8 cellular contexts compared by ENCODE assay signal in the genomic region with DNA sequence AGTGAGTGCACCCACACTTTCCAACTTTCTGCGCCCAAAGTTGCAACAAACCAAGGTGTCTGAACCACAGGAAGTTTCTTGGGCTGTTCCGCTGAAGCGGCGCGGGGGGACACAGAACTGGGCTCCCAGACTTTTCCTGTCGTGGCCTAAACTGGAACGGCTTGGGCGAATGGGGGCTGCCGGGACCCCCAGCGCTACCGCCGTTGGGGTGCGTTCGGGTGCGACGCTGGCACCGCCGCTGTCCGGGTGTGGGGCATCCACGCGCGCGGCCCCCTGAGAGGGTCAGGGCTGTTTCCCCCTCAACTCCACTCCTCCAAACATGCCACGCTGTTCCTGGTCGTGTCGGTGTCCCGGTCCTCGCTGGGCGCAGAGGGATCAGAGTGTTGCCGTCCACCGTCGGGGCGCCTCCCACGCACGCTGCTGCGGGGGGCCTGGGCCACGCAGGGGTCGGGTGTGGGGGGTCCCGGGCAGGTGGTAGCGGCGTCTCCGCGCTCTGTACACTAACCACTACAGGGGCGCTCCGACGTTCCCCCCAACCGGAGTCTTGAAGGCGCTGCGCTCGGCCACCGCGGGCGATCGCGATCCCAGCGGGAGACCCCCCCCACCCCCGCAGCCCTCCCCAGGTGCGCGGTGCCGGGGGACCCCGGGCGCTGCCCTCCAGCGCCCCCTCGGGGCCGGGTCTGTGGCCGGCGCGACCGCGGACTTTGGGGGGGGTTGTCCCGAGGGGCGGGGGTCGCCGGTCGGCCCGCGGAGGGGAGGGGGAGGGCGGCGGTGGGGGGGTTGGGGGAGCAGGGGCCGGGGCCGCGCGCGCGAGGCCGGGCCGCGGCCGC. TPM values are rescaled to one million over a fixed set of nuclear protein-coding genes. Genes with fewer than 3 reads are reported as not detected.
DNase-seq lines count a peak whose midpoint lies in the region; ATAC-seq and TF ChIP-seq lines count a peak whose summit lies in the region.

No MANE protein-coding gene starts in this region.

- peak; percentile 89 for DNase-seq in GM03348 (ENCODE audit: low spot score)
- DNase-seq in GM23338 (ENCODE audit: low spot score), result peak; percentile 65
- DNase-seq in M059J (ENCODE audit: low read depth), result peak; percentile 34
- peak; percentile 51 to 54 for DNase-seq in activated CD4-positive, alpha-beta T cell treated with anti-CD3 and anti-CD28 coated beads, Interleukin-2, amount 50 U/mL, for 4 hours
- peak; percentile 44 to 56 (median 54) for DNase-seq in effector memory CD8-positive, alpha-beta T cell
- peak; percentile 70 to 83 (median 77) for DNase-seq in mucosa of descending colon
- peak; percentile 19 to 45 for DNase-seq in stimulated activated CD8-positive, alpha-beta memory T cell treated with anti-CD3 and anti-CD28 coated beads, Interleukin-7, amount 100 ng/mL, for 1 hour (ENCODE audit: low read depth in 2 of 2)
- no peak for DNase-seq in kidney glomerular epithelial cell (lab: John Stamatoyannopoulos, UW)

- H3K9me3 ChIP-seq in mucosa of descending colon, result no peaks in the 10 kb centered on the region

- intact Hi-C loops in mucosa of descending colon (cut with DNase I, micrococcal nuclease), result loop anchor here (10.0 kb wide), 3 partner anchors 120 to 310 kb away; no protein-coding TSS in a partner anchor

- H3K36me3 ChIP-seq in GM23338 (ENCODE audit: insufficient read depth), result no peaks in the 10 kb centered on the region
- no peaks in the 10 kb centered on the region for H3K36me3 ChIP-seq in mucosa of descending colon (ENCODE audit: low read depth)

- peaks cover 20% of the 10 kb centered on the region for H4K20me1 ChIP-seq in GM23338 (replicated peaks; ENCODE audit: insufficient read depth)

- no peaks in the 10 kb centered on the region; the same call in 2 of the 3 replicates for H3K9me3 Mint-ChIP-seq in GM23338
- no peaks in the 10 kb centered on the region for H3K9me3 Mint-ChIP-seq in effector memory CD8-positive, alpha-beta T cell

- peak overlapping the region; percentile 73 for H3K4me3 Mint-ChIP-seq in GM23338
- H3K4me3 Mint-ChIP-seq in effector memory CD8-positive, alpha-beta T cell, result peak overlapping the region; percentile 90 to 93

- peaks cover 7% of the 10 kb centered on the region; the same call in 1 of the 2 replicates for H3F3A ChIP-seq in GM23338 (replicated peaks; ENCODE audit: low read depth)

- no peak overlapping the region for H3K27ac Mint-ChIP-seq in GM23338
- peak overlapping the region; percentile 38 to 55 for H3K27ac Mint-ChIP-seq in effector memory CD8-positive, alpha-beta T cell

- ATAC-seq in GM23338 (peak; percentile 14), mucosa of descending colon (peak; percentile 73)
- peak; percentile 56 for ATAC-seq in effector memory CD8-positive, alpha-beta T cell (replicated peaks)

- peaks cover 28% of the 10 kb centered on the region for H3K79me2 ChIP-seq in GM23338 (replicated peaks; ENCODE audit: insufficient read depth)

- H3K36me3 Mint-ChIP-seq in GM23338 (ENCODE audit: low read depth), result no peaks in the 10 kb centered on the region; the same call in 2 of the 3 replicates
- peaks cover 5% of the 10 kb centered on the region for H3K36me3 Mint-ChIP-seq in effector memory CD8-positive, alpha-beta T cell (ENCODE audit: insufficient read depth)

- H3K27ac ChIP-seq in GM23338 (ENCODE audit: low read depth), result no peak overlapping the region

- H3K27me3 Mint-ChIP-seq in GM23338 (ENCODE audit: insufficient read depth, low read depth, poor library complexity), result peaks cover 10% of the 10 kb centered on the region
- no peaks in the 10 kb centered on the region for H3K27me3 Mint-ChIP-seq in effector memory CD8-positive, alpha-beta T cell

- no peaks in the 10 kb centered on the region for H3K9me2 ChIP-seq in GM23338 (ENCODE audit: insufficient read depth)

- H3K27me3 ChIP-seq in GM23338 (ENCODE audit: insufficient read depth), result peaks cover 18% of the 10 kb centered on the region

- H3K4me1 ChIP-seq in GM23338 (ENCODE audit: insufficient read depth), result peaks cover 33% of the 10 kb centered on the region
- H3K4me1 ChIP-seq in mucosa of descending colon (ENCODE audit: low read depth), result peaks cover 5% of the 10 kb centered on the region

- peak overlapping the region; percentile 23 for H2AFZ ChIP-seq in GM23338

- H3K4me2 ChIP-seq in GM23338, result peak overlapping the region; percentile 81

- peak in 1 of 2 experiments; percentile 62; a peak in 2 of 4 replicates for TF ChIP-seq CTCF in GM23338 (conservative IDR thresholded peaks at IDR 0.05; ENCODE audit: low read depth in 2 of 2)
- TF ChIP-seq CTCF in mucosa of descending colon (IDR thresholded peaks at IDR 0.05), result peak; percentile 39

- H3K4me3 ChIP-seq in GM23338 (peak overlapping the region; percentile 65), mucosa of descending colon (peak overlapping the region; percentile 54)

- peaks cover 34% of the 10 kb centered on the region for H3K4me1 Mint-ChIP-seq in GM23338
- H3K4me1 Mint-ChIP-seq in effector memory CD8-positive, alpha-beta T cell (ENCODE audit: low read depth in 2 of 2), result peaks cover 10 to 25% of the 10 kb centered on the region in 2 donors

TF ChIP-seq in GM23338, 12 proteins besides CTCF, POLR2A, EP300 and RAD21:
- no peak for TF ChIP-seq CREB1 (CRISPR knock-in tag; IDR thresholded peaks at IDR 0.05; ENCODE audit: low read depth)
- TF ChIP-seq, protein P1, sequence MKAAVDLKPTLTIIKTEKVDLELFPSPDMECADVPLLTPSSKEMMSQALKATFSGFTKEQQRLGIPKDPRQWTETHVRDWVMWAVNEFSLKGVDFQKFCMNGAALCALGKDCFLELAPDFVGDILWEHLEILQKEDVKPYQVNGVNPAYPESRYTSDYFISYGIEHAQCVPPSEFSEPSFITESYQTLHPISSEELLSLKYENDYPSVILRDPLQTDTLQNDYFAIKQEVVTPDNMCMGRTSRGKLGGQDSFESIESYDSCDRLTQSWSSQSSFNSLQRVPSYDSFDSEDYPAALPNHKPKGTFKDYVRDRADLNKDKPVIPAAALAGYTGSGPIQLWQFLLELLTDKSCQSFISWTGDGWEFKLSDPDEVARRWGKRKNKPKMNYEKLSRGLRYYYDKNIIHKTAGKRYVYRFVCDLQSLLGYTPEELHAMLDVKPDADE (IDR thresholded peaks at IDR 0.05), result 0 out of 2 replicates have a peak, but pooled peaks have one; percentile 18
- no peak for TF ChIP-seq JUNB (IDR thresholded peaks at IDR 0.05; ENCODE audit: unreplicated experiment)
- no peak for TF ChIP-seq ZNF114 (CRISPR knock-in tag; IDR thresholded peaks at IDR 0.05)

RNA-seq across cellular contexts. Expression of a gene that starts 2.2 kb away (rescaled TPM):
- total RNA-seq in GM23338 (2014; rRNA removed; shearing (Covaris generic)), result 41.4 and 64.0 TPM in 2 replicates
- 40.1 and 49.9 TPM in 2 replicates for polyA plus RNA-seq in GM23338 (2016; fragmentation: Nextera tagmentation; extraction: Ambion mirVana)
- total RNA-seq in M059J (2014; rRNA removed; shearing (Covaris generic)), result 33.9 and 51.9 TPM in 2 replicates
- 100 to 1,000 TPM in 2 of 3 donors, 10 to 100 TPM in 1; 85.2 to 167 (median 120) TPM for total RNA-seq in mucosa of descending colon

Comparison
In these comparisons a context has a peak if more than half of its experiments do, and no peak if none do; other contexts are left out.
1. ATAC-seq: peak in every context shown above with its lines; median percentile 73 in mucosa of descending colon; 56 in effector memory CD8-positive, alpha-beta T cell; 14 in GM23338.